Comparison of ENCODE assay signal across 8 cellular contexts in genomic region chr15:89654847-89655805, GRCh38. TPM values are rescaled to one million over a fixed set of nuclear protein-coding genes. Genes with fewer than 3 reads are reported as not detected.
DNase-seq lines count a peak whose midpoint lies in the region; ATAC-seq and TF ChIP-seq lines count a peak whose summit lies in the region.

KIF7 (minus strand) TSS chr15:89655467; CDS start chr15:89652930, 2,537 bp downstream.

- H3K36me3 ChIP-seq in SJCRH30 (no peaks in the 10 kb centered on the region), lung (ENCODE audit: control insufficient read depth in 2 of 2, insufficient read depth in 2 of 2, low read length in 2 of 2) (no peaks in the 10 kb centered on the region), testis (ENCODE audit: low read depth, missing control alignments) (no peaks in the 10 kb centered on the region)

- intact Hi-C loops in testis (cut with DNase I; ENCODE audit: low total_unique reads), result no loop called here

- H3K27ac ChIP-seq in SJCRH30 (no peak within 1 kb of the TSS), lung (ENCODE audit: low read depth in 1 of 2, low read length in 1 of 2) (no peak within 1 kb of the TSS), testis (peak within 1 kb of the TSS; percentile 13 to 30)

- TF ChIP-seq CTCF in lung (IDR thresholded peaks at IDR 0.05; ENCODE audit: control extremely low read depth, extremely low read depth) (no peak), testis (IDR thresholded peaks at IDR 0.05) (no peak)

- ATAC-seq in GM18502 (IDR thresholded peaks at IDR 0.05; ENCODE audit: poor library complexity, unreplicated experiment) (peak; percentile 54), lung (ENCODE audit: insufficient read depth, low FRiP score) (peak; percentile 49), HG02840 (IDR thresholded peaks at IDR 0.05; ENCODE audit: low FRiP score, unreplicated experiment) (no peak)

- H3K9me3 ChIP-seq in SJCRH30 (replicated peaks), result no peaks in the 10 kb centered on the region
- no peaks in the 10 kb centered on the region for H3K9me3 ChIP-seq in lung (ENCODE audit: control insufficient read depth in 2 of 2, insufficient read depth in 1 of 2, low read length in 1 of 2)
- no peaks in the 10 kb centered on the region for H3K9me3 ChIP-seq in testis

- TF ChIP-seq POLR2A in testis (IDR thresholded peaks at IDR 0.05), result no peak

- DNase-seq in AG08395 (ENCODE audit: low spot score) (peak; percentile 88), SJCRH30 (peak; percentile 43 to 53), ecto neural progenitor cell (ENCODE audit: low spot score) (peak; percentile 90), lung (ENCODE audit: low spot score) (no peak), testis (peak; percentile 34), foreskin melanocyte (no peak)

- H3K4me1 ChIP-seq in SJCRH30 (peaks cover 3% of the 10 kb centered on the region; the same call in 1 of the 2 replicates), lung (ENCODE audit: control insufficient read depth in 2 of 2, insufficient read depth in 2 of 2, low read length in 2 of 2) (peaks cover 0 to 3% of the 10 kb centered on the region in 2 donors), testis (peaks cover 5% of the 10 kb centered on the region)

- H3K4me3 ChIP-seq in SJCRH30 (peak within 1 kb of the TSS; percentile 73), lung (peak within 1 kb of the TSS; percentile 24), testis (peak within 1 kb of the TSS; percentile 63 to 72)

- WGBS in lung, 2 donors, result 2 to 3% methylated on average over 51 to 87 of the region's 87 CpGs
- 1% methylated on average over 43 to 70 of the region's 87 CpGs for WGBS in testis, 2 donors

- H3K27me3 ChIP-seq in SJCRH30 (no peaks in the 10 kb centered on the region), lung (ENCODE audit: control insufficient read depth, insufficient read depth) (no peaks in the 10 kb centered on the region), testis (no peaks in the 10 kb centered on the region)

RNA-seq across cellular contexts. Expression of gene KIF7, which starts in this region (rescaled TPM):
- 5.0 TPM in 2 replicates for total RNA-seq in SJCRH30 (2014; rRNA removed; shearing (Covaris generic))
- total RNA-seq in lung, result 1 to 10 TPM; 3.5 to 6.5 TPM
- 1 to 10 TPM; 1.3 to 1.8 TPM for polyA plus RNA-seq in lung
- total RNA-seq in testis, result 1 to 10 TPM; 5.6 to 7.6 TPM
- polyA plus RNA-seq in testis (ENCODE audit: insufficient read depth, low read depth, low replicate concordance), result 2.6 TPM

Comparison
In these comparisons a context has a peak if more than half of its experiments do, and no peak if none do; other contexts are left out.
1. DNase-seq: peak in AG08395 (single experiment), SJCRH30 (2 of 2), ecto neural progenitor cell (single experiment) and testis (single experiment); none in lung (single experiment) and foreskin melanocyte (single experiment).
2. H3K27ac ChIP-seq: peak in testis (2 of 2); none in SJCRH30 (single experiment) and lung (0 of 2).
3. Peak in every context shown above with its lines, with median percentiles within 50 percentile points of each other: H3K4me3 ChIP-seq.